In genomic region chr1:35192056-35192852, GRCh38 we compare ENCODE assay signal across 8 cellular contexts. TPM values are rescaled to one million over a fixed set of nuclear protein-coding genes. Genes with fewer than 3 reads are reported as not detected.
A peak's percentile ranks its signal among the peaks of the same experiment; 100 is the strongest.
DNase-seq lines count a peak whose midpoint lies in the region; ATAC-seq lines count a peak whose summit lies in the region.

No MANE protein-coding gene starts in this region.

- no peaks in the 10 kb centered on the region for H3K27me3 ChIP-seq in layer of hippocampus (ENCODE audit: control insufficient read depth, insufficient read depth, low read length)

- DNase-seq in NCI-H1417 (lab: John Stamatoyannopoulos, UW) (peak; percentile 81 to 89 (median 85)), NCI-H1417 treated with DMSO at 0.1 percent for 48 hours (lab: John Stamatoyannopoulos, UW) (no peak), NCI-H446 treated with DMSO at 0.1 percent for 48 hours (lab: John Stamatoyannopoulos, UW) (peak; percentile 42), cerebellum (ENCODE audit: low spot score) (peak; percentile 82)
- DNase-seq in activated CD4-positive, alpha-beta T cell treated with anti-CD3 and anti-CD28 coated beads for 24 hours (ENCODE audit: low read depth in 2 of 2), result peak; percentile 81 to 87
- DNase-seq in stimulated activated CD4-positive, alpha-beta T cell treated with anti-CD3 and anti-CD28 coated beads, Interleukin-1b, Interleukin-23, amount 100 ng/mL, for 1 hour (ENCODE audit: low read depth in 2 of 2), result peak; percentile 73 to 86

- H3K27ac ChIP-seq in layer of hippocampus (ENCODE audit: low read depth, low read length), result peak overlapping the region; percentile 95

- peak; percentile 44 for ATAC-seq in HG03135 (IDR thresholded peaks at IDR 0.05; ENCODE audit: unreplicated experiment)

RNA-seq across cellular contexts. Expression of gene SFPQ, which starts 0.7 kb away (rescaled TPM):
- total RNA-seq in cerebellum, result 446 TPM
